Comparison of ENCODE assay signal across 10 cellular contexts in genomic region chr15:40330368-40330836, GRCh38. TPM values are rescaled to one million over a fixed set of nuclear protein-coding genes. Genes with fewer than 3 reads are reported as not detected.
A peak's percentile ranks its signal among the peaks of the same experiment; 100 is the strongest.
DNase-seq lines count a peak whose midpoint lies in the region; ATAC-seq, FAIRE-seq and TF ChIP-seq lines count a peak whose summit lies in the region.
"Had no signal": no experiment of that assay in that cellular context is flagged by ENCODE, and none has a peak within 500 bp of the region (broad histone marks: within the 10 kb centered on the region; RNA-seq: fewer than 3 reads in every experiment).

No MANE protein-coding gene starts in this region.

- peaks cover 22% of the 10 kb centered on the region for H4K20me1 ChIP-seq in astrocyte (ENCODE audit: insufficient read depth, low read length)

- H3K4me3 ChIP-seq in astrocyte (ENCODE audit: insufficient read depth, low read depth, low read length), result no peak overlapping the region
- no peak overlapping the region for H3K4me3 ChIP-seq in left lung

- peaks cover 67% of the 10 kb centered on the region for H3K4me1 Mint-ChIP-seq in astrocyte (ENCODE audit: low read depth, unreplicated experiment)

- H3K9me3 ChIP-seq in astrocyte (ENCODE audit: insufficient read depth, low read depth, low read length) (no peaks in the 10 kb centered on the region), left lung (no peaks in the 10 kb centered on the region)
- H3K9me3 ChIP-seq: BE2C had no signal

- TF ChIP-seq CTCF in astrocyte (IDR thresholded peaks at IDR 0.05; ENCODE audit: insufficient read depth, low read depth, low read length), result no peak
- no peak for TF ChIP-seq CTCF in left lung (IDR thresholded peaks at IDR 0.05)

- DNase-seq in AG08395 (ENCODE audit: low spot score) (peak; percentile 31), NCI-H1092 (lab: John Stamatoyannopoulos, UW) (peak; percentile 45), astrocyte (ENCODE audit: low read depth) (peak; percentile 60), left lung (peak in 1 of 2 donors; percentile 87), 8988T (no peak), Kasumi-1 (lab: John Stamatoyannopoulos, UW) (no peak), NCI-H748 treated with DMSO at 0.1 percent for 48 hours (lab: John Stamatoyannopoulos, UW) (no peak)
- DNase-seq: BE2C had no signal

- H3K27me3 ChIP-seq in astrocyte (ENCODE audit: insufficient read depth, low read length) (no peaks in the 10 kb centered on the region), left lung (no peaks in the 10 kb centered on the region)
- H3K27me3 ChIP-seq: BE2C had no signal

- peaks cover 2% of the 10 kb centered on the region for H3K9me3 Mint-ChIP-seq in astrocyte (ENCODE audit: unreplicated experiment)
- H3K9me3 Mint-ChIP-seq: central memory CD8-positive, alpha-beta T cell had no signal

- H3K36me3 ChIP-seq in astrocyte (ENCODE audit: insufficient read depth, low read length) (peaks cover 8% of the 10 kb centered on the region), left lung (peaks cover 0 to 8% of the 10 kb centered on the region in 2 donors)

- H3K27ac ChIP-seq in astrocyte (ENCODE audit: low read depth, low read length) (peak overlapping the region; percentile 11), left lung (peak overlapping the region; percentile 30 to 41)

- no peak overlapping the region for H3K4me2 ChIP-seq in astrocyte (ENCODE audit: low read length)

- no peaks in the 10 kb centered on the region for H3K27me3 Mint-ChIP-seq in astrocyte (ENCODE audit: low read depth, unreplicated experiment)
- H3K27me3 Mint-ChIP-seq: central memory CD8-positive, alpha-beta T cell had no signal

- H3K9ac ChIP-seq in astrocyte (ENCODE audit: low read length), result peak overlapping the region; percentile 33

- H3K4me3 Mint-ChIP-seq in astrocyte (ENCODE audit: unreplicated experiment), result no peak overlapping the region
- H3K4me3 Mint-ChIP-seq: central memory CD8-positive, alpha-beta T cell had no signal

- H3K79me2 ChIP-seq in astrocyte (ENCODE audit: insufficient read depth, low read length), result peaks cover 13% of the 10 kb centered on the region

- H2AFZ ChIP-seq in astrocyte (ENCODE audit: low read depth, low read length), result no peak overlapping the region

- H3K4me1 ChIP-seq in astrocyte (ENCODE audit: insufficient read depth, low read length) (peaks cover 43% of the 10 kb centered on the region), left lung (peaks cover 28 to 98% of the 10 kb centered on the region in 2 donors)

- peak overlapping the region; percentile 73 for H3K27ac Mint-ChIP-seq in astrocyte (ENCODE audit: unreplicated experiment)

- no peak for FAIRE-seq in astrocyte (lab: Jason Lieb, UNC)

- ATAC-seq in left lung (peak; percentile 82), GM18858 (IDR thresholded peaks at IDR 0.05; ENCODE audit: unreplicated experiment) (no peak)

- intact Hi-C loops in left lung (cut with DNase I), result no loop called here

- H3K36me3 Mint-ChIP-seq in astrocyte (ENCODE audit: low read depth, unreplicated experiment), result peaks cover 14% of the 10 kb centered on the region

RNA-seq across cellular contexts. Expression of gene INAFM2, which starts 6.9 kb away (rescaled TPM):
- total RNA-seq in astrocyte, result 39.2 and 41.2 TPM in 2 replicates
- 10 to 100 TPM; 27.1 to 37.1 TPM for total RNA-seq in left lung

RNA-seq across cellular contexts. Expression of gene CCDC9B, which starts 10.3 kb away (rescaled TPM):
- total RNA-seq in astrocyte (9.8 and 10.1 TPM in 2 replicates), left lung (10 to 100 TPM; 31.7 to 65.4 TPM)

RNA-seq across cellular contexts. Expression of gene PHGR1, which starts 20.4 kb away (rescaled TPM):
- total RNA-seq in astrocyte (not detected in 2 replicates), left lung (not detected)

RNA-seq across cellular contexts. Expression of gene PLCB2, which starts 22.7 kb away (rescaled TPM):
- total RNA-seq in astrocyte (1.7 and 3.7 TPM in 2 replicates), left lung (10 to 100 TPM; 30.8 to 86.4 TPM)

RNA-seq across cellular contexts. Expression of gene DISP2, which starts 27.6 kb away (rescaled TPM):
- 1.5 and 3.7 TPM in 2 replicates for total RNA-seq in astrocyte
- 1 to 10 TPM in 1 of 2 donors, under 1 TPM in 1; 0.65 to 2.5 TPM for total RNA-seq in left lung

Comparison
In these comparisons a context has a peak if more than half of its experiments do, and no peak if none do; other contexts are left out.
1. DNase-seq: peak in AG08395 (single experiment), NCI-H1092 (single experiment) and astrocyte (single experiment); none in 8988T (single experiment), Kasumi-1 (0 of 2) and NCI-H748 treated with DMSO at 0.1 percent for 48 hours (single experiment).